ENCODE assay signal across 16 cellular contexts in the genomic region with DNA sequence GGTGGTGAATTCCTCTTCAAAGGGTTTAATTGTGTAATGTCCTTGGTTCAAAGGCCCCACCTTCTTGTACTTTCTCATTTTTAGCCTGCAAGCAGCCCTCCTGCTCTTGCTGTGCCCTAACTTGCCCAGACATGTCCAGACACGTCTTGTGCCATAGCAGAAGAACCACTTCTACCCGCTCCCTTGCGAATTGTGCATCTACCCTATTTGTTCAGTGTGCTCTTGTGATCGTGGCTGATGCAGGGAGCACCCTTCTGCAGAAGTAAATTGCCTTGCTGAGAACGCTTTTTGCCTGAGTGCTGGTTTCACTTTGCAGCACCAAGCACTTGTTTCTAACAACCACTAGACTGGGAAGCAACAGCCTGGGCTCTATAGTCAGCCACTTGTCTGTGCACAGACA.
A peak's percentile ranks its signal among the peaks of the same experiment; 100 is the strongest.
DNase-seq lines count a peak whose midpoint lies in the region; ATAC-seq and TF ChIP-seq lines count a peak whose summit lies in the region.
"Had no signal": no experiment of that assay in that cellular context is flagged by ENCODE, and none has a peak within 500 bp of the region (broad histone marks: within the 10 kb centered on the region; RNA-seq: fewer than 3 reads in every experiment).

No MANE protein-coding gene starts in this region.

- no peaks in the 10 kb centered on the region for H3K9me2 ChIP-seq in HCT116 (ENCODE audit: insufficient read depth)

- H3K27ac Mint-ChIP-seq in WTC11: peak overlapping the region; percentile 93
- H3K27ac Mint-ChIP-seq: activated B cell treated with CpG ODN at 0.5 μM for 24 hours, immature natural killer cell had no signal

- TF ChIP-seq POLR2A in HCT116 (IDR thresholded peaks at IDR 0.05; ENCODE audit: borderline replicate concordance, extremely low read depth, insufficient read depth, insufficient read length): no peak

- RAD21 ChIA-PET in HCT116 (lab: Charles Lee; ENCODE audit: low non-redundant PET in 1 of 2, low total read pairs in 2 of 2, uncharacterized antibody in 2 of 2, unreplicated experiment in 2 of 2): no interaction called here

- intact Hi-C loops in HCT116 (cut with micrococcal nuclease): no loop called here
- intact Hi-C loops in left colon (cut with DNase I, micrococcal nuclease): no loop called here

- CTCF ChIA-PET in HCT116 (lab: Charles Lee) (no interaction called here), WTC11 (lab: Charles Lee) (no interaction called here)

- no TSS peak for BruUV-seq in HCT116 (replicated peaks; lab: Mats Ljungman, UMichigan)

- peaks cover 41% of the 10 kb centered on the region for H3K36me3 Mint-ChIP-seq in WTC11

- H3K27ac ChIP-seq in HCT116 (ENCODE audit: low read depth, low read length) (peak overlapping the region; percentile 53; the same call in 1 of the 2 replicates), fibroblast of lung (ENCODE audit: insufficient read depth, low read length) (no peak overlapping the region)
- H3K27ac ChIP-seq: BLaER1 treated with 17β-estradiol and CSF1 and Interleukin-3, amounts not matched to agents 10 nM and 100 nM; skin epidermis had no signal

- peaks cover 21% of the 10 kb centered on the region for H3K9me3 Mint-ChIP-seq in WTC11

- H3K36me3 ChIP-seq in HCT116 (ENCODE audit: control insufficient read depth in 1 of 2, insufficient read depth in 2 of 2, low read length in 2 of 2): no peaks in the 10 kb centered on the region
- H3K36me3 ChIP-seq in fibroblast of lung (ENCODE audit: control insufficient read depth, insufficient read depth, low read length): no peaks in the 10 kb centered on the region

- TF ChIP-seq CTCF in HCT116 (IDR thresholded peaks at IDR 0.05 in 2 of 3, conservative IDR thresholded peaks at IDR 0.05 in 1 of 3; ENCODE audit: borderline replicate concordance in 1 of 3, insufficient read depth in 1 of 3, low read depth in 2 of 3, low read length in 2 of 3): no peak
- no peak for TF ChIP-seq CTCF in WTC11 (IDR thresholded peaks at IDR 0.05)
- TF ChIP-seq CTCF in fibroblast of lung (conservative IDR thresholded peaks at IDR 0.05 in 1 of 2, IDR thresholded peaks at IDR 0.05 in 1 of 2; ENCODE audit: low read depth in 1 of 2, low read length in 2 of 2): no peak

- H3K9me3 ChIP-seq in HCT116 (ENCODE audit: control insufficient read depth in 1 of 2, insufficient read depth in 1 of 2, low read depth in 1 of 2, low read length in 2 of 2): peaks cover 6 to 12% of the 10 kb centered on the region in 2 experiments; a peak in 2 of 4 replicates
- no peaks in the 10 kb centered on the region for H3K9me3 ChIP-seq in fibroblast of lung (ENCODE audit: control insufficient read depth, insufficient read depth, low read depth, low read length)

- DNase-seq in Caki2 (ENCODE audit: low read depth) (peak; percentile 7), HCT116 (ENCODE audit: low read depth, low spot score) (peak; percentile 10), WTC11 (ENCODE audit: low spot score) (no peak), fibroblast of lung (ENCODE audit: low read depth in 2 of 2) (peak; percentile 15 to 43), left colon (no peak), NCI-H146 treated with DMSO at 0.1 percent for 48 hours (lab: John Stamatoyannopoulos, UW; ENCODE audit: unreplicated experiment) (no peak), amygdala (lab: John Stamatoyannopoulos, UW) (no peak)
- DNase-seq: activated B cell treated with CpG ODN at 0.5 μM for 24 hours; immature natural killer cell; NCI-H2227 treated with DMSO at 0.1 percent for 48 hours; occipital lobe; stimulated activated naive CD8-positive, alpha-beta T cell treated with anti-CD3 and anti-CD28 coated beads, Interleukin-15, Interleukin-2, amounts not matched to agents 100 U/mL and 50 U/mL, for 24 hours; SW 1271 had no signal

- H3K4me3 ChIP-seq in HCT116 (replicated peaks in 1 of 2; ENCODE audit: low read depth in 1 of 2, low read length in 2 of 2) (no peak overlapping the region), fibroblast of lung (replicated peaks in 1 of 4; ENCODE audit: control extremely low read depth in 1 of 4, insufficient read depth in 1 of 4, low read depth in 3 of 4, low read length in 4 of 4) (no peak overlapping the region)
- H3K4me3 ChIP-seq: skin epidermis had no signal

- ATAC-seq in HCT116 (no peak), WTC11 (peak; percentile 32), left colon (no peak), HG02870 (IDR thresholded peaks at IDR 0.05; ENCODE audit: unreplicated experiment) (no peak)
- ATAC-seq: stimulated activated naive CD8-positive, alpha-beta T cell treated with anti-CD3 and anti-CD28 coated beads, Interleukin-15, Interleukin-2, amounts not matched to agents 100 U/mL and 50 U/mL, for 24 hours had no signal

- H3K4me1 ChIP-seq in HCT116 (ENCODE audit: control insufficient read depth in 1 of 2, insufficient read depth in 2 of 2, low read length in 2 of 2) (no peaks in the 10 kb centered on the region), fibroblast of lung (ENCODE audit: control insufficient read depth, extremely low read depth, insufficient read depth, low read length) (no peaks in the 10 kb centered on the region)

- peak overlapping the region; percentile 22 for H3K4me3 Mint-ChIP-seq in WTC11
- H3K4me3 Mint-ChIP-seq: activated B cell treated with CpG ODN at 0.5 μM for 24 hours, immature natural killer cell had no signal

- H3K9ac ChIP-seq in HCT116 (ENCODE audit: low read length): no peak overlapping the region
- no peak overlapping the region for H3K9ac ChIP-seq in fibroblast of lung (ENCODE audit: insufficient read depth, low read length)
- H3K9ac ChIP-seq: BLaER1 treated with 17β-estradiol and CSF1 and Interleukin-3, amounts not matched to agents 10 nM and 100 nM had no signal

- no peak overlapping the region for H3K4me2 ChIP-seq in HCT116 (ENCODE audit: low read length)
- H3K4me2 ChIP-seq in fibroblast of lung (ENCODE audit: extremely low read depth, insufficient read depth, low read length): no peak overlapping the region
- H3K4me2 ChIP-seq: BLaER1 treated with 17β-estradiol and CSF1 and Interleukin-3, amounts not matched to agents 10 nM and 100 nM had no signal

- POLR2A ChIA-PET in HCT116 (lab: Charles Lee): no interaction called here
- POLR2A ChIA-PET in WTC11 (lab: Charles Lee): no interaction called here

- no peaks in the 10 kb centered on the region for H4K20me1 ChIP-seq in HCT116 (ENCODE audit: insufficient read depth)
- no peaks in the 10 kb centered on the region for H4K20me1 ChIP-seq in fibroblast of lung (ENCODE audit: control insufficient read depth, extremely low read depth, insufficient read depth, low read length)

- in situ Hi-C loops in Caki2 (cut with HindIII; ENCODE audit: low pct_unique_long_range_greater_than_20kb, low sequenced_read_pairs): no loop called here

- peaks cover 8% of the 10 kb centered on the region for H3K4me1 Mint-ChIP-seq in WTC11

- H3K79me2 ChIP-seq in HCT116 (ENCODE audit: insufficient read depth, low read length) (no peaks in the 10 kb centered on the region), fibroblast of lung (ENCODE audit: control insufficient read depth, insufficient read depth, low read length) (no peaks in the 10 kb centered on the region)

- H2AFZ ChIP-seq in HCT116 (ENCODE audit: low read depth, low read length, poor library complexity, severe bottlenecking) (no peak overlapping the region), fibroblast of lung (ENCODE audit: low read length) (no peak overlapping the region)

- TF ChIP-seq RAD21 in HCT116 (IDR thresholded peaks at IDR 0.05; ENCODE audit: low read depth): no peak

- H3K27me3 Mint-ChIP-seq in WTC11 (ENCODE audit: low read depth): no peaks in the 10 kb centered on the region; the same call in 1 of the 2 replicates
- H3K27me3 Mint-ChIP-seq: activated B cell treated with CpG ODN at 0.5 μM for 24 hours had no signal

- H3K27me3 ChIP-seq in HCT116 (ENCODE audit: insufficient read depth, low read length): no peaks in the 10 kb centered on the region
- no peaks in the 10 kb centered on the region for H3K27me3 ChIP-seq in fibroblast of lung (ENCODE audit: control insufficient read depth, insufficient read depth, low read length)
- H3K27me3 ChIP-seq: BLaER1 treated with 17β-estradiol and CSF1 and Interleukin-3, amounts not matched to agents 10 nM and 100 nM had no signal

TF ChIP-seq in HCT116, 20 proteins besides CTCF, POLR2A, EP300 and RAD21:
- TF ChIP-seq SIN3A (IDR thresholded peaks at IDR 0.05; ENCODE audit: low read depth) (no peak), CBX3 (IDR thresholded peaks at IDR 0.05; ENCODE audit: low read depth) (peak; percentile 94; the same call in 1 of the 2 replicates)

TF ChIP-seq in WTC11, 78 proteins besides CTCF, POLR2A, EP300 and RAD21 (continues in another document):
- TF ChIP-seq MXD4 (CRISPR knock-in tag; IDR thresholded peaks at IDR 0.05; ENCODE audit: borderline replicate concordance) (no peak), NR2C2 (CRISPR knock-in tag; IDR thresholded peaks at IDR 0.05) (no peak), ELF4 (CRISPR knock-in tag; IDR thresholded peaks at IDR 0.05; ENCODE audit: low read depth) (no peak), JAZF1 (CRISPR knock-in tag; IDR thresholded peaks at IDR 0.05) (no peak)
- TF ChIP-seq, protein P1, sequence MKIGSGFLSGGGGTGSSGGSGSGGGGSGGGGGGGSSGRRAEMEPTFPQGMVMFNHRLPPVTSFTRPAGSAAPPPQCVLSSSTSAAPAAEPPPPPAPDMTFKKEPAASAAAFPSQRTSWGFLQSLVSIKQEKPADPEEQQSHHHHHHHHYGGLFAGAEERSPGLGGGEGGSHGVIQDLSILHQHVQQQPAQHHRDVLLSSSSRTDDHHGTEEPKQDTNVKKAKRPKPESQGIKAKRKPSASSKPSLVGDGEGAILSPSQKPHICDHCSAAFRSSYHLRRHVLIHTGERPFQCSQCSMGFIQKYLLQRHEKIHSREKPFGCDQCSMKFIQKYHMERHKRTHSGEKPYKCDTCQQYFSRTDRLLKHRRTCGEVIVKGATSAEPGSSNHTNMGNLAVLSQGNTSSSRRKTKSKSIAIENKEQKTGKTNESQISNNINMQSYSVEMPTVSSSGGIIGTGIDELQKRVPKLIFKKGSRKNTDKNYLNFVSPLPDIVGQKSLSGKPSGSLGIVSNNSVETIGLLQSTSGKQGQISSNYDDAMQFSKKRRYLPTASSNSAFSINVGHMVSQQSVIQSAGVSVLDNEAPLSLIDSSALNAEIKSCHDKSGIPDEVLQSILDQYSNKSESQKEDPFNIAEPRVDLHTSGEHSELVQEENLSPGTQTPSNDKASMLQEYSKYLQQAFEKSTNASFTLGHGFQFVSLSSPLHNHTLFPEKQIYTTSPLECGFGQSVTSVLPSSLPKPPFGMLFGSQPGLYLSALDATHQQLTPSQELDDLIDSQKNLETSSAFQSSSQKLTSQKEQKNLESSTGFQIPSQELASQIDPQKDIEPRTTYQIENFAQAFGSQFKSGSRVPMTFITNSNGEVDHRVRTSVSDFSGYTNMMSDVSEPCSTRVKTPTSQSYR (CRISPR knock-in tag; IDR thresholded peaks at IDR 0.05): no peak

Comparison
In these comparisons a context has a peak if more than half of its experiments do, and no peak if none do; other contexts are left out.
1. DNase-seq: peak in Caki2 (single experiment), HCT116 (single experiment) and fibroblast of lung (2 of 2); none in WTC11 (single experiment), left colon (0 of 2), NCI-H146 treated with DMSO at 0.1 percent for 48 hours (single experiment) and amygdala (0 of 56).